In genomic region chr14:76918751-76919421, GRCh38 we compare ENCODE assay signal across 8 cellular contexts.
DNase-seq lines count a peak whose midpoint lies in the region; ATAC-seq and TF ChIP-seq lines count a peak whose summit lies in the region.

No MANE protein-coding gene starts in this region.

- ATAC-seq in heart left ventricle = peak; percentile 86 to 91 (median 90)
- ATAC-seq in CD4-positive, alpha-beta T cell (ENCODE audit: poor library complexity) = no peak

- no peaks in the 10 kb centered on the region for H3K36me3 ChIP-seq in heart left ventricle

- no peaks in the 10 kb centered on the region for H3K9me3 ChIP-seq in heart left ventricle
- no peaks in the 10 kb centered on the region for H3K9me3 ChIP-seq in CD4-positive, alpha-beta T cell (ENCODE audit: control insufficient read depth, low read length)

- no peak overlapping the region for H3K27ac Mint-ChIP-seq in CD4-positive, alpha-beta T cell

- POLR2A ChIA-PET in CD4-positive, alpha-beta T cell (lab: Charles Lee) = interaction anchor here (0.7 to 3.5 kb wide), 4 partner anchors 11 to 109 kb away, joined by 3 to 21 read pairs (median 8); partner anchors contain the start of gene IRF2BPL

- DNase-seq in NCI-H524 (lab: John Stamatoyannopoulos, UW) (peak; percentile 75 to 87), NCI-H524 treated with DMSO at 0.1 percent for 48 hours (lab: John Stamatoyannopoulos, UW) (no peak), NCI-H1694 (lab: John Stamatoyannopoulos, UW) (peak; percentile 84), anterior cingulate cortex (lab: John Stamatoyannopoulos, UW) (peak in 57 of 58 donors; percentile 49 to 96 (median 86)), heart left ventricle (peak; percentile 91 to 98 (median 96)), posterior vena cava (ENCODE audit: low spot score) (peak; percentile 98), activated gamma-delta T cell treated with Interleukin-2 at 50 U/mL for 16 hours (no peak)
- DNase-seq in CD4-positive, alpha-beta T cell = no peak

- WGBS in heart left ventricle, 4 donors = 8 to 14% (median 10%) methylated on average over 19 to 20 of the region's 20 CpGs

- H3K4me3 ChIP-seq in heart left ventricle = peak overlapping the region in 4 of 12 donors; percentile 1 to 19 (median 4)

- peak in 1 of 2 donors; percentile 37 for TF ChIP-seq POLR2A in heart left ventricle (IDR thresholded peaks at IDR 0.05)

- no peaks in the 10 kb centered on the region for H3K27me3 Mint-ChIP-seq in CD4-positive, alpha-beta T cell

- H3K4me1 ChIP-seq in heart left ventricle = peaks cover 21 to 70% (median 51%) of the 10 kb centered on the region in 12 donors

- H3K4me1 Mint-ChIP-seq in CD4-positive, alpha-beta T cell (ENCODE audit: low read depth) = peaks cover 59% of the 10 kb centered on the region

- no peaks in the 10 kb centered on the region for H3K27me3 ChIP-seq in heart left ventricle
- H3K27me3 ChIP-seq in CD4-positive, alpha-beta T cell (ENCODE audit: control insufficient read depth, insufficient read depth, low read length) = no peaks in the 10 kb centered on the region

- no peak overlapping the region for H3K4me3 Mint-ChIP-seq in CD4-positive, alpha-beta T cell

- TF ChIP-seq CTCF in heart left ventricle (IDR thresholded peaks at IDR 0.05) = peak in 2 of 12 donors; percentile 9 to 17
- no peak for TF ChIP-seq CTCF in CD4-positive, alpha-beta T cell (IDR thresholded peaks at IDR 0.05)

- H3K36me3 Mint-ChIP-seq in CD4-positive, alpha-beta T cell (ENCODE audit: low read depth) = no peaks in the 10 kb centered on the region

- intact Hi-C loops in heart left ventricle (cut with DNase I) = loop anchor here (1.0 to 10.0 kb wide), 12 partner anchors 28 to 121 kb away; partner anchors contain the start of gene IRF2BPL (in 6 of the 10)
- intact Hi-C loops in posterior vena cava (cut with DNase I) = loop anchor here (2.0 to 5.0 kb wide), 3 partner anchors 38 to 108 kb away; partner anchors contain the start of gene IRF2BPL (in 1 of the 2)
- intact Hi-C loops in CD4-positive, alpha-beta T cell (cut with DNase I, micrococcal nuclease) = no loop called here

- CTCF ChIA-PET in CD4-positive, alpha-beta T cell (lab: Charles Lee) = interaction anchor here (0.9 to 2.2 kb wide), 3 partner anchors 10 to 151 kb away, joined by 4 to 6 read pairs (median 5); no protein-coding TSS in a partner anchor

- H3K27ac ChIP-seq in heart left ventricle = peak overlapping the region; percentile 88 to 99 (median 94)
- H3K27ac ChIP-seq in CD4-positive, alpha-beta T cell (ENCODE audit: low read depth, low read length) = no peak overlapping the region

- H3K9me3 Mint-ChIP-seq in CD4-positive, alpha-beta T cell = no peaks in the 10 kb centered on the region

Comparison
In these comparisons a context has a peak if more than half of its experiments do, and no peak if none do; other contexts are left out.
1. DNase-seq: peak in NCI-H524 (2 of 2), NCI-H1694 (single experiment), anterior cingulate cortex (57 of 58), heart left ventricle (5 of 5) and posterior vena cava (single experiment); none in NCI-H524 treated with DMSO at 0.1 percent for 48 hours (single experiment), activated gamma-delta T cell treated with Interleukin-2 at 50 U/mL for 16 hours (single experiment) and CD4-positive, alpha-beta T cell (0 of 10).
2. intact Hi-C loops: an anchor here in heart left ventricle (1.0 to 10.0 kb wide) and posterior vena cava (2.0 to 5.0 kb wide); none called in CD4-positive, alpha-beta T cell.